17 cellular contexts compared by ENCODE assay signal in the genomic region with DNA sequence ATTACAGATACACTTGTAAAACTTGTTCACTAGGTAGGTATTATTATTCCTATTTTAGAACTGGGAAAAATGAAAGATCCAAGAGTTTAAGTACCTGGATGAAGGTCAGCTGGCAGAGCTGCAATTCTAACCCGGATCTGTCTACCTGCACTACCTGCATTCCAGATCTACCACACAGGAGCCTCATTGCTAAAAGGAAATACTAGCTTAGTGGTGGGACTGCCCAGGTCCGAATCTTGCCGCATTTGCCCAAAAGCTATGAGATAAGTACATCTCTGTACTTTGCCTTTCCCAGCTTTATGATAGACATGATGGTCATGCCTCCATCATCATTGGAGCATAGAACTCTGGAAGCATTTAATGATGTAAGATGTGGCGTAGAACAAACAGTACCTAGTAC. TPM values are rescaled to one million over a fixed set of nuclear protein-coding genes. Genes with fewer than 3 reads are reported as not detected.
"Had no signal": no experiment of that assay in that cellular context is flagged by ENCODE, and none has a peak within 500 bp of the region (broad histone marks: within the 10 kb centered on the region; RNA-seq: fewer than 3 reads in every experiment).

No MANE protein-coding gene starts in this region.

- DNase-seq: activated B cell treated with CpG ODN at 0.5 μM for 24 hours; activated CD4-positive, alpha-beta T cell treated with anti-CD3 and anti-CD28 coated beads, Interleukin-2, amount 10 ng/mL, durations not matched to agents 24 days and 14 days; activated CD8-positive, alpha-beta memory T cell treated with anti-CD3 and anti-CD28 coated beads, Interleukin-2, amount 50 U/mL, for 48 hours; activated CD8-positive, alpha-beta T cell treated with anti-CD3 and anti-CD28 coated beads, Interleukin-2, amount 10 ng/mL, durations not matched to agents 7 days and 5 days; activated gamma-delta T cell treated with Interleukin-2 at 50 U/mL for 16 hours; activated naive CD8-positive, alpha-beta T cell treated with anti-CD3 and anti-CD28 coated beads, Interleukin-2, amount 10 ng/mL, durations not matched to agents 7 days and 5 days; activated T-cell treated with anti-CD3 and anti-CD28 coated beads, Interleukin-2, amount 50 U/mL, for 72 hours; dermis blood vessel endothelial cell; left ventricle myocardium inferior; stimulated activated CD4-positive, alpha-beta T cell treated with anti-CD3 and anti-CD28 coated beads, Interleukin-4, amount 100 ng/mL, for 1 hour; stimulated activated naive B cell treated with anti-CD40 and anti-IgM and Interleukin-4, amounts not matched to agents 10 μg/mL and 1 μg/mL and 100 μg/mL, for 72 hours had no signal

- H3K27ac ChIP-seq: left ventricle myocardium inferior had no signal

- FAIRE-seq: bronchial epithelial cell, pancreas had no signal

- H3K27me3 Mint-ChIP-seq: activated CD4-positive, alpha-beta T cell treated with anti-CD3 and anti-CD28 coated beads, Interleukin-2, amount 10 ng/mL, durations not matched to agents 24 days and 14 days; type B pancreatic cell had no signal

- H3K4me1 Mint-ChIP-seq: activated B cell treated with CpG ODN at 0.5 μM for 24 hours; activated CD4-positive, alpha-beta T cell treated with anti-CD3 and anti-CD28 coated beads, Interleukin-2, amount 10 ng/mL, durations not matched to agents 24 days and 14 days; activated naive CD8-positive, alpha-beta T cell treated with anti-CD3 and anti-CD28 coated beads, Interleukin-2, amount 10 ng/mL, durations not matched to agents 7 days and 5 days; stimulated activated naive B cell treated with anti-CD40 and anti-IgM and Interleukin-4, amounts not matched to agents 10 μg/mL and 1 μg/mL and 100 μg/mL, for 72 hours had no signal

- H3K4me3 Mint-ChIP-seq: activated B cell treated with CpG ODN at 0.5 μM for 24 hours; activated CD4-positive, alpha-beta T cell treated with anti-CD3 and anti-CD28 coated beads, Interleukin-2, amount 10 ng/mL, durations not matched to agents 24 days and 14 days; activated CD8-positive, alpha-beta T cell treated with anti-CD3 and anti-CD28 coated beads, Interleukin-2, amount 10 ng/mL, durations not matched to agents 7 days and 5 days; activated naive CD8-positive, alpha-beta T cell treated with anti-CD3 and anti-CD28 coated beads, Interleukin-2, amount 10 ng/mL, durations not matched to agents 7 days and 5 days; activated T-cell treated with anti-CD3 and anti-CD28 coated beads, Interleukin-2, amount 50 U/mL, for 72 hours; nephron progenitor cell; stimulated activated naive B cell treated with anti-CD40 and anti-IgM and Interleukin-4, amounts not matched to agents 10 μg/mL and 1 μg/mL and 100 μg/mL, for 72 hours; T-helper 2 cell treated with Interferon-gamma antibody and Interleukin-4, amounts not matched to agents 5 μg/mL and 100 μg/mL, for 36 hours had no signal

- H3K36me3 ChIP-seq: left ventricle myocardium inferior, pancreas had no signal

- H3K9me3 Mint-ChIP-seq: activated B cell treated with CpG ODN at 0.5 μM for 24 hours; activated CD4-positive, alpha-beta T cell treated with anti-CD3 and anti-CD28 coated beads, Interleukin-2, amount 10 ng/mL, durations not matched to agents 24 days and 14 days; activated naive CD8-positive, alpha-beta T cell treated with anti-CD3 and anti-CD28 coated beads, Interleukin-2, amount 10 ng/mL, durations not matched to agents 7 days and 5 days; activated T-cell treated with anti-CD3 and anti-CD28 coated beads, Interleukin-2, amount 50 U/mL, for 72 hours; stimulated activated naive B cell treated with anti-CD40 and anti-IgM and Interleukin-4, amounts not matched to agents 10 μg/mL and 1 μg/mL and 100 μg/mL, for 72 hours; T-helper 2 cell treated with Interferon-gamma antibody and Interleukin-4, amounts not matched to agents 5 μg/mL and 100 μg/mL, for 36 hours; type B pancreatic cell had no signal

- H3K4me3 ChIP-seq: left ventricle myocardium inferior, pancreas had no signal

- H3K36me3 Mint-ChIP-seq: activated naive CD8-positive, alpha-beta T cell treated with anti-CD3 and anti-CD28 coated beads, Interleukin-2, amount 10 ng/mL, durations not matched to agents 7 days and 5 days; stimulated activated naive B cell treated with anti-CD40 and anti-IgM and Interleukin-4, amounts not matched to agents 10 μg/mL and 1 μg/mL and 100 μg/mL, for 72 hours; type B pancreatic cell had no signal

- H3K4me1 ChIP-seq: left ventricle myocardium inferior, pancreas had no signal

- H3K9me3 ChIP-seq: left ventricle myocardium inferior, pancreas had no signal

- H3K27me3 ChIP-seq: pancreas had no signal

- ATAC-seq: activated CD8-positive, alpha-beta T cell treated with anti-CD3 and anti-CD28 coated beads, Interleukin-2, amount 10 ng/mL, durations not matched to agents 7 days and 5 days; activated T-cell treated with anti-CD3 and anti-CD28 coated beads, Interleukin-2, amount 50 U/mL, for 72 hours; stimulated activated naive B cell treated with anti-CD40 and anti-IgM and Interleukin-4, amounts not matched to agents 10 μg/mL and 1 μg/mL and 100 μg/mL, for 72 hours had no signal

- H3K27ac Mint-ChIP-seq: activated B cell treated with CpG ODN at 0.5 μM for 24 hours; activated CD4-positive, alpha-beta T cell treated with anti-CD3 and anti-CD28 coated beads, Interleukin-2, amount 10 ng/mL, durations not matched to agents 24 days and 14 days; activated CD8-positive, alpha-beta T cell treated with anti-CD3 and anti-CD28 coated beads, Interleukin-2, amount 10 ng/mL, durations not matched to agents 7 days and 5 days; activated naive CD8-positive, alpha-beta T cell treated with anti-CD3 and anti-CD28 coated beads, Interleukin-2, amount 10 ng/mL, durations not matched to agents 7 days and 5 days; activated T-cell treated with anti-CD3 and anti-CD28 coated beads, Interleukin-2, amount 50 U/mL, for 72 hours; nephron progenitor cell; stimulated activated naive B cell treated with anti-CD40 and anti-IgM and Interleukin-4, amounts not matched to agents 10 μg/mL and 1 μg/mL and 100 μg/mL, for 72 hours; T-helper 2 cell treated with Interferon-gamma antibody and Interleukin-4, amounts not matched to agents 5 μg/mL and 100 μg/mL, for 36 hours had no signal

RNA-seq across cellular contexts. Expression of a gene that starts 36.8 kb away (rescaled TPM):
- total RNA-seq: activated B cell treated with CpG ODN at 0.5 μM for 24 hours; activated CD4-positive, alpha-beta T cell treated with anti-CD3 and anti-CD28 coated beads, Interleukin-2, amount 10 ng/mL, durations not matched to agents 24 days and 14 days; activated CD8-positive, alpha-beta T cell treated with anti-CD3 and anti-CD28 coated beads, Interleukin-2, amount 10 ng/mL, durations not matched to agents 7 days and 5 days; activated naive CD8-positive, alpha-beta T cell treated with anti-CD3 and anti-CD28 coated beads, Interleukin-2, amount 10 ng/mL, durations not matched to agents 7 days and 5 days; bronchial epithelial cell; dermis blood vessel endothelial cell; epithelial cell of proximal tubule had no signal
